Comparison of ENCODE assay signal across 17 cellular contexts in the genomic region with DNA sequence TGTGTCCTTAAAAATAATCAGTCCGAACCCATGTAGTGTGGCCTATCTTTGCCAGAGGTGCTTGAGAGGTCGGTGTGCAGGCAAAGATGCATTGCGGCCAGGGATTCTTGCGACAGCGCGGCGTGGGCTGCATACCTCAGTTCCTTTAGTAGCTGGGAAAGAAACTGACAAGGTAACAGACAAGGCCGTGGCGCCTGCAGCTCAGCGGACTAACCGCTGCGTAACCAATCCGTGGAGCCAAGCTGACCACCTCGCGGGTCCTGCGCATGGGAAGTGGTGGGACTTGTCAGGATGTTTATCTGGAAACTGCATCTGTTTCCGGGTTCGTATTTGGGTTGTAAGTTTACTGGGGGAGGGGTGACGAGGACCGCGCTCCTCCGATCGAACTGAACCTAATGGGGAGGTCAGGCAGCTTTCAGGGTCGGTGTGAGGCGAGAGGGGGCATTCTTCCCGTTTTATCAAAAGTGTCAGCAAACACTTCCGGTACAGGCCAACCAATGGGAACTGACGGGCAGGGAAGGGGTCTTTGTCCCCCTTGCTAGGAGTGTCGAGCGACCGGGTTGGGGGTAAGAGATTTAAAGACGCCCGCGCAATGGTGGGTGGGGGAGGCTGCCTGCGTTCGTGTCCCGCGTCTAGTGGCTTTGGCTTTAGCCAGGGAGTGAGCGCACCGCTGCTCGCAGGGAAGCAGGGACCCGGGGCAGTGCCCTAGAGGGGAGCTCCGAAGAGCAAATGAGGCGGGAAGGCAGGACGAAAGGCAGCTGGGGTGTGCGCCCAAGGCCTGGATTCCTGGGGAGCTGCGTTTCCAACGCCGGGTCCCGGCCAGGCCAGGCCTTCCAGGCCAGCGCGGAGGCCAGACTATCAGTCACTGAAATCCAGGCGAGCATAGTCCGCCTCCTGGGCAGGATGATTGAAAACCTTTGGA. TPM values are rescaled to one million over a fixed set of nuclear protein-coding genes. Genes with fewer than 3 reads are reported as not detected.
DNase-seq lines count a peak whose midpoint lies in the region; ATAC-seq, FAIRE-seq and TF ChIP-seq lines count a peak whose summit lies in the region.
"Had no signal": no experiment of that assay in that cellular context is flagged by ENCODE, and none has a peak within 500 bp of the region (broad histone marks: within the 10 kb centered on the region; RNA-seq: fewer than 3 reads in every experiment).

No MANE protein-coding gene starts in this region.

- H4K91ac ChIP-seq in H1 (replicated peaks; ENCODE audit: insufficient read length, low read length) = peak overlapping the region; percentile 54

- no peak for TF ChIP-seq EP300 in H1 (IDR thresholded peaks at IDR 0.05; ENCODE audit: borderline replicate concordance in 1 of 2, low read depth in 2 of 2, low read length in 2 of 2)

- H2AFZ ChIP-seq in GM23338 (peak overlapping the region; percentile 96), H1 (ENCODE audit: low read length) (peak overlapping the region; percentile 76)

- FAIRE-seq in H1 (lab: Jason Lieb, UNC) = no peak

- no peak overlapping the region for H3K14ac ChIP-seq in H1 (ENCODE audit: insufficient read length)

- no peak overlapping the region for H2AK5ac ChIP-seq in H1 (ENCODE audit: low read depth, low read length)

- TF ChIP-seq CTCF in GM23338 (conservative IDR thresholded peaks at IDR 0.05; ENCODE audit: low read depth in 2 of 2) (no peak), H1 (IDR thresholded peaks at IDR 0.05; ENCODE audit: control extremely low read depth in 1 of 3, insufficient read depth in 1 of 3, low read depth in 1 of 3, low read length in 3 of 3) (no peak), GM10266 (IDR thresholded peaks at IDR 0.05; ENCODE audit: control insufficient read depth, insufficient read depth, low read depth, missing control alignments) (no peak)

- peaks cover 1% of the 10 kb centered on the region; the same call in 1 of the 2 replicates for H3K9me2 ChIP-seq in GM23338 (ENCODE audit: insufficient read depth)

- H2BK5ac ChIP-seq in H1 (ENCODE audit: low read depth, low read length) = no peak overlapping the region

- no peaks in the 10 kb centered on the region for H3K79me1 ChIP-seq in H1 (ENCODE audit: low read depth, low read length)

- peak overlapping the region; percentile 84 for H3K4me3 Mint-ChIP-seq in GM23338
- H3K4me3 Mint-ChIP-seq: T-helper 1 cell treated with Interleukin-12 subunit alpha and Interleukin-12 subunit beta and Interleukin-4 antibody, amounts not matched to agents 30 μg/mL and 1 μg/mL, for 36 hours had no signal

- H3K4me1 ChIP-seq in GM23338 (ENCODE audit: insufficient read depth) = peaks cover 32% of the 10 kb centered on the region
- peaks cover 0 to 24% (median 8%) of the 10 kb centered on the region in 4 experiments; a peak in 5 of 7 replicates for H3K4me1 ChIP-seq in H1 (replicated peaks in 1 of 4; ENCODE audit: control insufficient read depth in 3 of 4, insufficient read depth in 4 of 4, low read length in 3 of 4)

- no peak overlapping the region for H3K23ac ChIP-seq in H1 (ENCODE audit: insufficient read length)

- 2% methylated on average over 54 of the region's 54 CpGs; no CpG with 5 or more reads in 1 of the 2 experiments for WGBS in H1 (ENCODE audit: extremely low coverage in 1 of 2, insufficient coverage in 1 of 2, insufficient read length in 1 of 2, insufficient replicate concordance in 2 of 2, low coverage in 1 of 2, low lambda C conversion rate in 2 of 2, missing lambda C conversion rate in 1 of 2), 2 experiments

- peak overlapping the region; percentile 35; the same call in 1 of the 2 replicates for H4K8ac ChIP-seq in H1 (ENCODE audit: extremely low read depth, insufficient read depth, low read length)

- H3K79me2 ChIP-seq in GM23338 (replicated peaks; ENCODE audit: insufficient read depth) (no peaks in the 10 kb centered on the region), H1 (ENCODE audit: control insufficient read depth in 1 of 2, insufficient read depth in 2 of 2, low read length in 2 of 2) (no peaks in the 10 kb centered on the region)

- no peak overlapping the region; the same call in none of the 2 replicates for H3K18ac ChIP-seq in H1 (ENCODE audit: extremely low read depth, low read length)

- no peak for TF ChIP-seq RAD21 in H1 (IDR thresholded peaks at IDR 0.05 in 1 of 2, conservative IDR thresholded peaks at IDR 0.05 in 1 of 2; ENCODE audit: low read depth in 2 of 2, low read length in 2 of 2)

- H4K5ac ChIP-seq in H1 (ENCODE audit: insufficient read length, low read depth, low read length) = no peak overlapping the region

- H3K4ac ChIP-seq in H1 (replicated peaks; ENCODE audit: insufficient read length, low read depth, low read length) = no peak overlapping the region

- H3K23me2 ChIP-seq in H1 (ENCODE audit: low read depth, low read length) = peaks cover 18% of the 10 kb centered on the region; the same call in 1 of the 2 replicates

- H3K9ac ChIP-seq in H1 (replicated peaks in 1 of 4; ENCODE audit: extremely low read depth in 1 of 4, low read depth in 3 of 4, low read length in 3 of 4) = no peak overlapping the region

- peak overlapping the region; percentile 68; the same call in 1 of the 2 replicates for H2BK12ac ChIP-seq in H1 (ENCODE audit: low read depth, low read length)

- H3K27ac Mint-ChIP-seq in GM23338 = no peak overlapping the region
- H3K27ac Mint-ChIP-seq: T-helper 1 cell treated with Interleukin-12 subunit alpha and Interleukin-12 subunit beta and Interleukin-4 antibody, amounts not matched to agents 30 μg/mL and 1 μg/mL, for 36 hours had no signal

- H3K4me3 ChIP-seq in GM23338 = peak overlapping the region; percentile 75
- H3K4me3 ChIP-seq in H1 (ENCODE audit: extremely low read depth in 1 of 4, insufficient read depth in 2 of 4, low read depth in 3 of 4, low read length in 4 of 4) = peak overlapping the region; percentile 42 to 63 (median 52)
- H3K4me3 ChIP-seq: body of pancreas, mucosa of descending colon had no signal

- POLR2A ChIA-PET in H1 (lab: Charles Lee; ENCODE audit: partially characterized antibody) = interaction anchor here (1.2 kb wide), 1 partner anchor 8 kb away, joined by 5 read pairs; the partner anchor contains the start of gene IRX6

- H3K4me1 Mint-ChIP-seq in GM23338 = peaks cover 44% of the 10 kb centered on the region

- no peak overlapping the region for H2BK20ac ChIP-seq in H1 (ENCODE audit: low read length)

- H3K9me3 ChIP-seq in H1 (ENCODE audit: insufficient read depth in 2 of 2, low read depth in 1 of 2, low read length in 1 of 2) = no peaks in the 10 kb centered on the region
- H3K9me3 ChIP-seq: body of pancreas, mucosa of descending colon had no signal

- CTCF ChIA-PET in H1 (lab: Charles Lee; ENCODE audit: partially characterized antibody) = interaction anchor here (0.5 to 1.5 kb wide), 5 partner anchors 68 to 395 kb away, joined by 3 to 4 read pairs (median 4); no protein-coding TSS in a partner anchor

- peak; percentile 60 for DNase-seq in GM23338 (ENCODE audit: low spot score)
- no peak for DNase-seq in H1 (ENCODE audit: low read depth in 1 of 2, low spot score in 2 of 2)
- DNase-seq in left kidney (ENCODE audit: low read depth, low spot score) = peak; percentile 50
- DNase-seq in retina = peak; percentile 79
- DNase-seq in DMS79 (lab: John Stamatoyannopoulos, UW) = no peak
- no peak for DNase-seq in UCSD-AML1 (lab: John Stamatoyannopoulos, UW; ENCODE audit: unreplicated experiment)
- DNase-seq in GM10266 (ENCODE audit: extremely low spot score) = no peak
- DNase-seq: activated CD4-positive, CD25-positive, alpha-beta regulatory T cell treated with anti-CD3 and anti-CD28 coated beads, Interleukin-2, amount 50 U/mL, for 72 hours; activated naive CD4-positive, alpha-beta T cell treated with Interleukin-2 at 50 U/mL for 16 hours; body of pancreas; NCI-H146; NCI-H2227 treated with DMSO at 0.1 percent for 48 hours; posterior cingulate gyrus; SHP77 had no signal

- H3K56ac ChIP-seq in H1 (replicated peaks; ENCODE audit: insufficient read length, low read depth, low read length) = no peak overlapping the region

- ATAC-seq in GM23338 (peak; percentile 30), GM18498 (IDR thresholded peaks at IDR 0.05; ENCODE audit: unreplicated experiment) (no peak)
- ATAC-seq: body of pancreas, mucosa of descending colon had no signal

- no peaks in the 10 kb centered on the region for H3K36me3 Mint-ChIP-seq in GM23338 (ENCODE audit: low read depth)

- H4K20me1 ChIP-seq in GM23338 (replicated peaks; ENCODE audit: insufficient read depth) (peaks cover 23% of the 10 kb centered on the region), H1 (replicated peaks in 1 of 2; ENCODE audit: control insufficient read depth in 1 of 2, insufficient read depth in 2 of 2, low read length in 2 of 2) (peaks cover 9 to 13% of the 10 kb centered on the region in 2 experiments)

- peaks cover 4% of the 10 kb centered on the region; the same call in 1 of the 3 replicates for H3K9me3 Mint-ChIP-seq in GM23338
- H3K9me3 Mint-ChIP-seq: T-helper 1 cell treated with Interleukin-12 subunit alpha and Interleukin-12 subunit beta and Interleukin-4 antibody, amounts not matched to agents 30 μg/mL and 1 μg/mL, for 36 hours had no signal

- 0 out of 2 replicates have a peak overlapping the region, but pooled peaks have one; percentile 46 for H2BK15ac ChIP-seq in H1 (ENCODE audit: low read length)

- H3K27ac ChIP-seq in GM23338 (ENCODE audit: low read depth) = no peak overlapping the region
- H3K27ac ChIP-seq in H1 (ENCODE audit: low read depth, low read length) = no peak overlapping the region
- H3K27ac ChIP-seq: body of pancreas had no signal

- H3K27me3 ChIP-seq in GM23338 (ENCODE audit: insufficient read depth) (peaks cover 100% of the 10 kb centered on the region), H1 (replicated peaks in 1 of 4; ENCODE audit: control insufficient read depth in 3 of 4, extremely low read depth in 1 of 4, insufficient read depth in 3 of 4, low read length in 3 of 4) (peaks cover 80 to 94% (median 83%) of the 10 kb centered on the region in 4 experiments)

- H2BK120ac ChIP-seq in H1 (replicated peaks; ENCODE audit: low read depth, low read length) = no peak overlapping the region

- H3K36me3 ChIP-seq in GM23338 (ENCODE audit: insufficient read depth) = no peaks in the 10 kb centered on the region
- no peaks in the 10 kb centered on the region for H3K36me3 ChIP-seq in H1 (ENCODE audit: control insufficient read depth in 2 of 4, insufficient read depth in 4 of 4, low read length in 3 of 4)

- H3K4me2 ChIP-seq in GM23338 (peak overlapping the region; percentile 89), H1 (ENCODE audit: insufficient read depth in 1 of 2, low read depth in 2 of 2, low read length in 2 of 2) (peak overlapping the region; percentile 76 to 86)

- peaks cover 86% of the 10 kb centered on the region for H3K27me3 Mint-ChIP-seq in GM23338 (ENCODE audit: insufficient read depth, low read depth, poor library complexity)

- TF ChIP-seq POLR2A in H1 (IDR thresholded peaks at IDR 0.05; ENCODE audit: control extremely low read depth in 1 of 2, low read depth in 2 of 2, low read length in 2 of 2) = no peak

- H3F3A ChIP-seq in GM23338 (replicated peaks; ENCODE audit: low read depth) = 0 out of 2 replicates have a peak, but pooled peaks cover 7% of the 10 kb centered on the region

RNA-seq across cellular contexts. Expression of gene IRX6, which starts 7.0 kb away (rescaled TPM):
- total RNA-seq in GM23338 (2014; rRNA removed; shearing (Covaris generic)) = not detected in 2 replicates
- polyA plus RNA-seq in GM23338 (2016; fragmentation: Nextera tagmentation; extraction: Ambion mirVana) = 0.10 TPM in 1 of 2 replicates, not detected in the other
- 0.55 and 0.61 TPM in 2 replicates for total RNA-seq in H1 (2021; fragmentation: NEBNext Ultra II Directional; extraction: Animal tissue kit (Norgen Biotek cat#: 25700))
- polyA plus RNA-seq in H1 (2011; rRNA removed) = not detected in 2 replicates
- polyA plus RNA-seq in H1 (2011; cell fraction: cytosol; rRNA removed) = 0.03 TPM
- polyA plus RNA-seq in H1 (2011; cell fraction: nucleus; rRNA removed) = not detected
- polyA plus RNA-seq in H1 (2012, experiment 1 of 2) = not detected in 4 replicates
- not detected for polyA plus RNA-seq in H1 (2012, experiment 2 of 2)
- polyA plus RNA-seq in H1 (2013, experiment 1 of 2) = 0.08 TPM
- polyA plus RNA-seq in H1 (2013, experiment 2 of 2) = 0.09 TPM
- not detected in 2 replicates for polyA minus RNA-seq in H1 (2011; rRNA and poly(A)+ RNA removed)
- not detected for polyA minus RNA-seq in H1 (2011; cell fraction: cytosol; rRNA and poly(A)+ RNA removed)
- polyA minus RNA-seq in H1 (2011; cell fraction: nucleus; rRNA and poly(A)+ RNA removed) = not detected

Comparison
In these comparisons a context has a peak if more than half of its experiments do, and no peak if none do; other contexts are left out.
1. DNase-seq: peak in GM23338 (single experiment), left kidney (single experiment) and retina (single experiment); none in H1 (0 of 2), DMS79 (single experiment), UCSD-AML1 (single experiment) and GM10266 (single experiment).